ENCODE assay signal across 1 cellular context in the genomic region with DNA sequence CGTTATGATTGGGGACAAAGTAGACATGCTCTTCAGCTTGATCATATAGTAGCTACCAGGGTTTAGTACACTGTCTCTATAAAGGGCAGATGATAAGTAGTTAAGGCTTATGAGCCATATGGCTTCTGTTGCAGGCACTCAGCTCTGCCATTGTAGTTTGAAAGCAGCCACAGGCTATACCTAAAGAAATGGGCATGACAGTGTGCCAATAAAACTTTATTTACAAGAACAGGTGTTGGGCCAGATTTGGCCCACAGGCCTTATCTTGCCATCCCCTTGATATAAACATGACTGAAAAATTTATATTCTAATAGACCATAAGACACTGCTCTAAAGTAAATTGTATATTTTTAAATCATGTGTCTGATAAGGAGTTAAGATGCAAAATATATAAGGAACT.
A peak's percentile ranks its signal among the peaks of the same experiment; 100 is the strongest.
TF ChIP-seq lines count a peak whose summit lies in the region.

No MANE protein-coding gene starts in this region.

TF ChIP-seq in K562, 482 proteins besides CTCF, POLR2A, EP300 and RAD21:
- TF ChIP-seq ILK (tag; IDR thresholded peaks at IDR 0.05; ENCODE audit: borderline replicate concordance, low read depth) (no peak), MEIS2 (IDR thresholded peaks at IDR 0.05; ENCODE audit: partially characterized antibody) (no peak), RBBP5 (IDR thresholded peaks at IDR 0.05; ENCODE audit: borderline replicate concordance, insufficient read depth, low read length, poor library complexity, severe bottlenecking) (no peak), FOXP1 (CRISPR knock-in tag; IDR thresholded peaks at IDR 0.05) (no peak), GATA2 (CRISPR knock-in tag; IDR thresholded peaks at IDR 0.05) (no peak)
- TF ChIP-seq, protein P1, sequence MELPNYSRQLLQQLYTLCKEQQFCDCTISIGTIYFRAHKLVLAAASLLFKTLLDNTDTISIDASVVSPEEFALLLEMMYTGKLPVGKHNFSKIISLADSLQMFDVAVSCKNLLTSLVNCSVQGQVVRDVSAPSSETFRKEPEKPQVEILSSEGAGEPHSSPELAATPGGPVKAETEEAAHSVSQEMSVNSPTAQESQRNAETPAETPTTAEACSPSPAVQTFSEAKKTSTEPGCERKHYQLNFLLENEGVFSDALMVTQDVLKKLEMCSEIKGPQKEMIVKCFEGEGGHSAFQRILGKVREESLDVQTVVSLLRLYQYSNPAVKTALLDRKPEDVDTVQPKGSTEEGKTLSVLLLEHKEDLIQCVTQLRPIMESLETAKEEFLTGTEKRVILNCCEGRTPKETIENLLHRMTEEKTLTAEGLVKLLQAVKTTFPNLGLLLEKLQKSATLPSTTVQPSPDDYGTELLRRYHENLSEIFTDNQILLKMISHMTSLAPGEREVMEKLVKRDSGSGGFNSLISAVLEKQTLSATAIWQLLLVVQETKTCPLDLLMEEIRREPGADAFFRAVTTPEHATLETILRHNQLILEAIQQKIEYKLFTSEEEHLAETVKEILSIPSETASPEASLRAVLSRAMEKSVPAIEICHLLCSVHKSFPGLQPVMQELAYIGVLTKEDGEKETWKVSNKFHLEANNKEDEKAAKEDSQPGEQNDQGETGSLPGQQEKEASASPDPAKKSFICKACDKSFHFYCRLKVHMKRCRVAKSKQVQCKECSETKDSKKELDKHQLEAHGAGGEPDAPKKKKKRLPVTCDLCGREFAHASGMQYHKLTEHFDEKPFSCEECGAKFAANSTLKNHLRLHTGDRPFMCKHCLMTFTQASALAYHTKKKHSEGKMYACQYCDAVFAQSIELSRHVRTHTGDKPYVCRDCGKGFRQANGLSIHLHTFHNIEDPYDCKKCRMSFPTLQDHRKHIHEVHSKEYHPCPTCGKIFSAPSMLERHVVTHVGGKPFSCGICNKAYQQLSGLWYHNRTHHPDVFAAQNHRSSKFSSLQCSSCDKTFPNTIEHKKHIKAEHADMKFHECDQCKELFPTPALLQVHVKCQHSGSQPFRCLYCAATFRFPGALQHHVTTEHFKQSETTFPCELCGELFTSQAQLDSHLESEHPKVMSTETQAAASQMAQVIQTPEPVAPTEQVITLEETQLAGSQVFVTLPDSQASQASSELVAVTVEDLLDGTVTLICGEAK (IDR thresholded peaks at IDR 0.05), result peak; percentile 93
- TF ChIP-seq, protein P1 (CRISPR knock-in tag; IDR thresholded peaks at IDR 0.05), result peak; percentile 92
- TF ChIP-seq, protein P2, sequence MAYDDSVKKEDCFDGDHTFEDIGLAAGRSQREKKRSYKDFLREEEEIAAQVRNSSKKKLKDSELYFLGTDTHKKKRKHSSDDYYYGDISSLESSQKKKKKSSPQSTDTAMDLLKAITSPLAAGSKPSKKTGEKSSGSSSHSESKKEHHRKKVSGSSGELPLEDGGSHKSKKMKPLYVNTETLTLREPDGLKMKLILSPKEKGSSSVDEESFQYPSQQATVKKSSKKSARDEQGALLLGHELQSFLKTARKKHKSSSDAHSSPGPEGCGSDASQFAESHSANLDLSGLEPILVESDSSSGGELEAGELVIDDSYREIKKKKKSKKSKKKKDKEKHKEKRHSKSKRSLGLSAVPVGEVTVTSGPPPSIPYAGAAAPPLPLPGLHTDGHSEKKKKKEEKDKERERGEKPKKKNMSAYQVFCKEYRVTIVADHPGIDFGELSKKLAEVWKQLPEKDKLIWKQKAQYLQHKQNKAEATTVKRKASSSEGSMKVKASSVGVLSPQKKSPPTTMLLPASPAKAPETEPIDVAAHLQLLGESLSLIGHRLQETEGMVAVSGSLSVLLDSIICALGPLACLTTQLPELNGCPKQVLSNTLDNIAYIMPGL (CRISPR knock-in tag; IDR thresholded peaks at IDR 0.05), result no peak
